ENCODE assay signal across 8 cellular contexts in genomic region chr9:129028192-129028966, GRCh38. TPM values are rescaled to one million over a fixed set of nuclear protein-coding genes. Genes with fewer than 3 reads are reported as not detected.
DNase-seq lines count a peak whose midpoint lies in the region; ATAC-seq and TF ChIP-seq lines count a peak whose summit lies in the region.

Gene SH3GLB2, minus strand, starts transcription at chr9:129028331. Its CDS starts 177 bp downstream, at chr9:129028154.

- TF ChIP-seq CTCF in GM10266 (IDR thresholded peaks at IDR 0.05; ENCODE audit: control insufficient read depth, insufficient read depth, low read depth, missing control alignments) = peak; percentile 86
- peak; percentile 76 to 99 (median 93) for TF ChIP-seq CTCF in tibial nerve (IDR thresholded peaks at IDR 0.05)

- peak within 1 kb of the TSS; percentile 75 for H3K9ac ChIP-seq in trophoblast cell (ENCODE audit: low read length)

- peaks cover 22% of the 10 kb centered on the region for H3K79me1 ChIP-seq in trophoblast cell (ENCODE audit: low read length)

- H3K14ac ChIP-seq in trophoblast cell (ENCODE audit: low read length) = peak within 1 kb of the TSS; percentile 78

- peak within 1 kb of the TSS; percentile 81 for H3K4ac ChIP-seq in trophoblast cell (ENCODE audit: low read depth, low read length)

- DNase-seq in GM10266 (ENCODE audit: extremely low spot score) (peak; percentile 99), NCI-H1092 treated with DMSO at 0.1 percent for 48 hours (lab: John Stamatoyannopoulos, UW) (peak; percentile 91), SW 1271 (lab: John Stamatoyannopoulos, UW) (peak; percentile 73 to 90), Right ventricle myocardium superior (peak; percentile 96), trophoblast cell (peak; percentile 88 to 92), tibial nerve (ENCODE audit: low spot score in 2 of 2) (peak; percentile 85 to 88)
- DNase-seq in activated naive CD8-positive, alpha-beta T cell treated with anti-CD3 and anti-CD28 coated beads, Interleukin-2, amount 50 U/mL, for 16 hours (ENCODE audit: low read depth, low spot score) = peak; percentile 83

- no peak within 1 kb of the TSS for H3K23ac ChIP-seq in trophoblast cell (ENCODE audit: low read length)

- H4K12ac ChIP-seq in trophoblast cell (ENCODE audit: low read depth, low read length) = peak within 1 kb of the TSS; percentile 3

- peak within 1 kb of the TSS; percentile 92 for H3K4me2 ChIP-seq in trophoblast cell (ENCODE audit: low read length)

- intact Hi-C loops in Right ventricle myocardium superior (cut with DNase I) = no loop called here

- H3K9me3 ChIP-seq in trophoblast cell (ENCODE audit: insufficient read depth, low read depth, low read length) (no peaks in the 10 kb centered on the region), tibial nerve (no peaks in the 10 kb centered on the region)

- TF ChIP-seq POLR2A in tibial nerve (IDR thresholded peaks at IDR 0.05) = peak in 1 of 2 donors; percentile 60

- peaks cover 9% of the 10 kb centered on the region for H3K79me2 ChIP-seq in trophoblast cell (ENCODE audit: control insufficient read depth, insufficient read depth, low read length, poor library complexity)

- peak within 1 kb of the TSS; percentile 60 for H2BK5ac ChIP-seq in trophoblast cell (ENCODE audit: low read depth, low read length, poor library complexity)

- peak; percentile 76 for ATAC-seq in HG02610 (IDR thresholded peaks at IDR 0.05; ENCODE audit: unreplicated experiment)
- ATAC-seq in Right ventricle myocardium superior (ENCODE audit: poor library complexity) = peak; percentile 98

- peak in 1 of 2 donors; percentile 49 for TF ChIP-seq EP300 in tibial nerve (IDR thresholded peaks at IDR 0.05)

- H3K27ac ChIP-seq in trophoblast cell (ENCODE audit: low read depth, low read length) (peak within 1 kb of the TSS; percentile 76), tibial nerve (peak within 1 kb of the TSS; percentile 70 to 94 (median 90))

- H3K4me3 ChIP-seq in trophoblast cell (ENCODE audit: low read depth, low read length) (peak within 1 kb of the TSS; percentile 80), tibial nerve (peak within 1 kb of the TSS; percentile 64 to 95 (median 90))

- no CpG with 5 or more reads among the region's 60 CpGs for WGBS in trophoblast cell (ENCODE audit: extremely low coverage, insufficient coverage, insufficient read length)
- 4 to 7% methylated on average over 15 to 23 of the region's 60 CpGs for WGBS in tibial nerve, 2 donors

- peak within 1 kb of the TSS; percentile 30 for H2BK12ac ChIP-seq in trophoblast cell (ENCODE audit: low read length)

- peak within 1 kb of the TSS; percentile 94 for H2AK5ac ChIP-seq in trophoblast cell (ENCODE audit: low read length)

- no peaks in the 10 kb centered on the region for H3K36me3 ChIP-seq in trophoblast cell (ENCODE audit: control insufficient read depth in 1 of 2, insufficient read depth in 2 of 2, low read length in 2 of 2)
- H3K36me3 ChIP-seq in tibial nerve = no peaks in the 10 kb centered on the region

- H2AFZ ChIP-seq in trophoblast cell (ENCODE audit: insufficient read depth, low read length, poor library complexity) = peak within 1 kb of the TSS; percentile 38

- H3K27me3 ChIP-seq in trophoblast cell (ENCODE audit: insufficient read depth, low read length) (no peaks in the 10 kb centered on the region), tibial nerve (no peaks in the 10 kb centered on the region)

- H3K18ac ChIP-seq in trophoblast cell (ENCODE audit: low read length) = peak within 1 kb of the TSS; percentile 74

- peak within 1 kb of the TSS; percentile 56 for H2BK120ac ChIP-seq in trophoblast cell (ENCODE audit: insufficient read depth, low read length, poor library complexity)

- H4K91ac ChIP-seq in trophoblast cell (ENCODE audit: low read depth, low read length) = peak within 1 kb of the TSS; percentile 60

- H3K4me1 ChIP-seq in trophoblast cell (ENCODE audit: control insufficient read depth in 1 of 2, insufficient read depth in 2 of 2, low read length in 2 of 2) = peaks cover 22 to 24% of the 10 kb centered on the region in 2 experiments
- peaks cover 0 to 39% (median 21%) of the 10 kb centered on the region in 4 donors for H3K4me1 ChIP-seq in tibial nerve

- peak within 1 kb of the TSS; percentile 34 for H4K8ac ChIP-seq in trophoblast cell (ENCODE audit: low read depth, low read length)

RNA-seq across cellular contexts. Expression of gene SH3GLB2, which starts in this region (rescaled TPM):
- total RNA-seq in Right ventricle myocardium superior (30.8 TPM), tibial nerve (100 to 1,000 TPM; 117 to 175 (median 129) TPM)
- 60.0 and 65.8 TPM in 2 replicates for polyA plus RNA-seq in trophoblast cell (2013)

Comparison
In these comparisons a context has a peak if more than half of its experiments do, and no peak if none do; other contexts are left out.
1. Peak in every context shown above with its lines: DNase-seq, ATAC-seq, H3K4me3 ChIP-seq and H3K27ac ChIP-seq.